Comparison of ENCODE assay signal across 11 cellular contexts in the genomic region with DNA sequence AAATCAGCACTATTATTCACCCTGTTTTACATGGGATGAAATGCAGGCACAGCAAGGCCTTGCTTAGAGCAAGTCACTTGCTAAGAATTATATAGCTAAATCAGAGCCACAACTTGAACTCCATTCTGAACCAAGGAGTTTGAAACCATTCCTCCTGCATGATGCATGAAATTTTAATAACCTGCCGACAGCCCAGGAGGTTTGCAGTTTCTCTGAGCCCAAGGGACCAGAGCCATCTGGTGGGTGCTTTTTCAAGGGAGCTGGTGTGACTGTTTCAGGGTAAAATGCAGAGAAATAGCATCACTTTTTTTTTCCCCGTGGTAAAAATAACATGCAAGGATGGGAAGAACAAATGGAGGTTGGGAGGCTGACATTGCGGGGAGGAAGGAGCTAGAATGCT. TPM values are rescaled to one million over a fixed set of nuclear protein-coding genes. Genes with fewer than 3 reads are reported as not detected.
DNase-seq lines count a peak whose midpoint lies in the region; ATAC-seq and TF ChIP-seq lines count a peak whose summit lies in the region.
"Had no signal": no experiment of that assay in that cellular context is flagged by ENCODE, and none has a peak within 500 bp of the region (broad histone marks: within the 10 kb centered on the region; RNA-seq: fewer than 3 reads in every experiment).

No MANE protein-coding gene starts in this region.

- no peaks in the 10 kb centered on the region for H3F3A ChIP-seq in MM.1S (ENCODE audit: insufficient read depth, low read length)

- H3K27ac ChIP-seq in HCT116 (ENCODE audit: low read depth, low read length): no peak overlapping the region
- peak overlapping the region in 4 of 5 donors; percentile 33 to 79 (median 54) for H3K27ac ChIP-seq in stomach
- no peak overlapping the region for H3K27ac ChIP-seq in MM.1S (ENCODE audit: low read length)

- H3K27me3 Mint-ChIP-seq in activated T-cell treated with anti-CD3 and anti-CD28 coated beads, Interleukin-2, amount 50 U/mL, for 24 hours: no peaks in the 10 kb centered on the region
- H3K27me3 Mint-ChIP-seq: stimulated activated memory B cell treated with anti-CD40 and anti-IgM and Interleukin-4, amounts not matched to agents 10 μg/mL and 1 μg/mL and 100 μg/mL, for 72 hours had no signal

- in situ Hi-C loops in astrocyte of the cerebellum (cut with HindIII; ENCODE audit: low sequenced_read_pairs): no loop called here

- H3K4me1 Mint-ChIP-seq in activated T-cell treated with anti-CD3 and anti-CD28 coated beads, Interleukin-2, amount 50 U/mL, for 24 hours (ENCODE audit: low read depth): no peaks in the 10 kb centered on the region
- H3K4me1 Mint-ChIP-seq: stimulated activated memory B cell treated with anti-CD40 and anti-IgM and Interleukin-4, amounts not matched to agents 10 μg/mL and 1 μg/mL and 100 μg/mL, for 72 hours had no signal

- no peaks in the 10 kb centered on the region for H3K79me2 ChIP-seq in HCT116 (ENCODE audit: insufficient read depth, low read length)
- H3K79me2 ChIP-seq in MM.1S (ENCODE audit: low read length): no peaks in the 10 kb centered on the region

- ATAC-seq in HCT116: no peak
- peak; percentile 26 to 43 for ATAC-seq in left cardiac atrium
- no peak for ATAC-seq in GM21825 (IDR thresholded peaks at IDR 0.05; ENCODE audit: unreplicated experiment)
- ATAC-seq: stimulated activated memory B cell treated with anti-CD40 and anti-IgM and Interleukin-4, amounts not matched to agents 10 μg/mL and 1 μg/mL and 100 μg/mL, for 72 hours had no signal

- H3K4me2 ChIP-seq in HCT116 (ENCODE audit: low read length) (no peak overlapping the region), MM.1S (ENCODE audit: low read depth, low read length) (no peak overlapping the region)

- CTCF ChIA-PET in HCT116 (lab: Charles Lee): interaction anchor here (2.0 kb wide), 1 partner anchor 172 kb away, joined by 10 read pairs; no protein-coding TSS in a partner anchor

- POLR2A ChIA-PET in HCT116 (lab: Charles Lee): no interaction called here

- intact Hi-C loops in HCT116 (cut with micrococcal nuclease): no loop called here
- intact Hi-C loops in left cardiac atrium (cut with DNase I): no loop called here
- intact Hi-C loops in stomach (cut with DNase I; ENCODE audit: low total_unique reads): no loop called here

- H3K4me3 Mint-ChIP-seq in activated T-cell treated with anti-CD3 and anti-CD28 coated beads, Interleukin-2, amount 50 U/mL, for 24 hours: no peak overlapping the region
- H3K4me3 Mint-ChIP-seq: stimulated activated memory B cell treated with anti-CD40 and anti-IgM and Interleukin-4, amounts not matched to agents 10 μg/mL and 1 μg/mL and 100 μg/mL, for 72 hours had no signal

- H3K9me2 ChIP-seq in HCT116 (ENCODE audit: insufficient read depth) (no peaks in the 10 kb centered on the region), MM.1S (replicated peaks; ENCODE audit: insufficient read depth, low read length) (no peaks in the 10 kb centered on the region)

- RAD21 ChIA-PET in HCT116 (lab: Charles Lee; ENCODE audit: low non-redundant PET in 1 of 2, low total read pairs in 2 of 2, uncharacterized antibody in 2 of 2, unreplicated experiment in 2 of 2): no interaction called here

- H3K36me3 Mint-ChIP-seq in activated T-cell treated with anti-CD3 and anti-CD28 coated beads, Interleukin-2, amount 50 U/mL, for 24 hours (ENCODE audit: low read depth): no peaks in the 10 kb centered on the region
- H3K36me3 Mint-ChIP-seq: stimulated activated memory B cell treated with anti-CD40 and anti-IgM and Interleukin-4, amounts not matched to agents 10 μg/mL and 1 μg/mL and 100 μg/mL, for 72 hours had no signal

- BruUV-seq in HCT116 (replicated peaks; lab: Mats Ljungman, UMichigan): no TSS peak

- TF ChIP-seq CTCF in HCT116 (IDR thresholded peaks at IDR 0.05 in 2 of 3, conservative IDR thresholded peaks at IDR 0.05 in 1 of 3; ENCODE audit: borderline replicate concordance in 1 of 3, insufficient read depth in 1 of 3, low read depth in 2 of 3, low read length in 2 of 3) (no peak), astrocyte of the cerebellum (IDR thresholded peaks at IDR 0.05; ENCODE audit: low read depth, low read length, missing control alignments) (peak; percentile 33), stomach (IDR thresholded peaks at IDR 0.05) (no peak), MM.1S (IDR thresholded peaks at IDR 0.05; ENCODE audit: low read length) (no peak)

- H3K36me3 ChIP-seq in HCT116 (ENCODE audit: control insufficient read depth in 1 of 2, insufficient read depth in 2 of 2, low read length in 2 of 2): no peaks in the 10 kb centered on the region
- no peaks in the 10 kb centered on the region for H3K36me3 ChIP-seq in stomach
- H3K36me3 ChIP-seq in MM.1S (replicated peaks; ENCODE audit: insufficient read depth, low read length): no peaks in the 10 kb centered on the region

- H3K4me3 ChIP-seq in HCT116 (replicated peaks in 1 of 2; ENCODE audit: low read depth in 1 of 2, low read length in 2 of 2) (no peak overlapping the region), astrocyte of the cerebellum (ENCODE audit: low read depth, low read length) (no peak overlapping the region), stomach (no peak overlapping the region), MM.1S (ENCODE audit: low read length) (no peak overlapping the region)

- H3K27me3 ChIP-seq in HCT116 (ENCODE audit: insufficient read depth, low read length): no peaks in the 10 kb centered on the region
- no peaks in the 10 kb centered on the region for H3K27me3 ChIP-seq in stomach
- no peaks in the 10 kb centered on the region for H3K27me3 ChIP-seq in MM.1S (replicated peaks; ENCODE audit: insufficient read depth, low read length)

- peak; percentile 32; the same call in 1 of the 2 replicates for TF ChIP-seq RAD21 in HCT116 (IDR thresholded peaks at IDR 0.05; ENCODE audit: low read depth)

- TF ChIP-seq POLR2A in HCT116 (IDR thresholded peaks at IDR 0.05; ENCODE audit: borderline replicate concordance, extremely low read depth, insufficient read depth, insufficient read length) (no peak), stomach (IDR thresholded peaks at IDR 0.05) (no peak)

- H3K9ac ChIP-seq in HCT116 (ENCODE audit: low read length): no peak overlapping the region
- H3K9ac ChIP-seq in MM.1S (ENCODE audit: low read length): no peak overlapping the region

- no peaks in the 10 kb centered on the region for H3K9me3 Mint-ChIP-seq in activated T-cell treated with anti-CD3 and anti-CD28 coated beads, Interleukin-2, amount 50 U/mL, for 24 hours
- H3K9me3 Mint-ChIP-seq: stimulated activated memory B cell treated with anti-CD40 and anti-IgM and Interleukin-4, amounts not matched to agents 10 μg/mL and 1 μg/mL and 100 μg/mL, for 72 hours had no signal

- no peak for DNase-seq in HCT116 (ENCODE audit: low read depth, low spot score)
- DNase-seq in astrocyte of the cerebellum (ENCODE audit: low read depth): no peak
- no peak for DNase-seq in left cardiac atrium
- DNase-seq in stomach: no peak
- no peak for DNase-seq in activated CD4-positive, alpha-beta T cell treated with anti-CD3 and anti-CD28 coated beads for 1 hour
- no peak for DNase-seq in MM.1S
- DNase-seq in activated T-cell treated with anti-CD3 and anti-CD28 coated beads, Interleukin-2, amount 50 U/mL, for 24 hours: no peak
- DNase-seq: Calu3, kidney had no signal

- H4K20me1 ChIP-seq in HCT116 (ENCODE audit: insufficient read depth) (no peaks in the 10 kb centered on the region), MM.1S (ENCODE audit: insufficient read depth, low read length) (no peaks in the 10 kb centered on the region)

- 70 to 87% (median 83%) methylated on average over 3 of the region's 3 CpGs for WGBS in stomach, 5 donors

- H3K9me3 ChIP-seq in HCT116 (ENCODE audit: control insufficient read depth in 1 of 2, insufficient read depth in 1 of 2, low read depth in 1 of 2, low read length in 2 of 2) (no peaks in the 10 kb centered on the region), stomach (no peaks in the 10 kb centered on the region), MM.1S (replicated peaks; ENCODE audit: insufficient read depth, low read length) (no peaks in the 10 kb centered on the region)

- H3K27ac Mint-ChIP-seq in activated T-cell treated with anti-CD3 and anti-CD28 coated beads, Interleukin-2, amount 50 U/mL, for 24 hours: no peak overlapping the region
- H3K27ac Mint-ChIP-seq: stimulated activated memory B cell treated with anti-CD40 and anti-IgM and Interleukin-4, amounts not matched to agents 10 μg/mL and 1 μg/mL and 100 μg/mL, for 72 hours had no signal

- no peak for TF ChIP-seq EP300 in stomach (IDR thresholded peaks at IDR 0.05)

- H2AFZ ChIP-seq in HCT116 (ENCODE audit: low read depth, low read length, poor library complexity, severe bottlenecking): no peak overlapping the region
- no peak overlapping the region for H2AFZ ChIP-seq in MM.1S (ENCODE audit: low read length)

- no peaks in the 10 kb centered on the region for H3K4me1 ChIP-seq in HCT116 (ENCODE audit: control insufficient read depth in 1 of 2, insufficient read depth in 2 of 2, low read length in 2 of 2)
- H3K4me1 ChIP-seq in stomach: peaks cover 0 to 40% (median 9%) of the 10 kb centered on the region in 4 donors
- no peaks in the 10 kb centered on the region for H3K4me1 ChIP-seq in MM.1S (ENCODE audit: low read length)

TF ChIP-seq in HCT116, 20 proteins besides CTCF, POLR2A, EP300 and RAD21 (continues in another document):
- TF ChIP-seq ZFX (IDR thresholded peaks at IDR 0.05) (no peak), SRF (IDR thresholded peaks at IDR 0.05; ENCODE audit: low read depth) (no peak)
- TF ChIP-seq, protein P1, sequence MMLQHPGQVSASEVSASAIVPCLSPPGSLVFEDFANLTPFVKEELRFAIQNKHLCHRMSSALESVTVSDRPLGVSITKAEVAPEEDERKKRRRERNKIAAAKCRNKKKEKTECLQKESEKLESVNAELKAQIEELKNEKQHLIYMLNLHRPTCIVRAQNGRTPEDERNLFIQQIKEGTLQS (IDR thresholded peaks at IDR 0.05): no peak
- TF ChIP-seq, protein P2, sequence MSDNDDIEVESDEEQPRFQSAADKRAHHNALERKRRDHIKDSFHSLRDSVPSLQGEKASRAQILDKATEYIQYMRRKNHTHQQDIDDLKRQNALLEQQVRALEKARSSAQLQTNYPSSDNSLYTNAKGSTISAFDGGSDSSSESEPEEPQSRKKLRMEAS (IDR thresholded peaks at IDR 0.05): no peak

RNA-seq across cellular contexts. Expression of gene NAV2, which starts 22.9 kb away (rescaled TPM):
- total RNA-seq in HCT116 (2021; ENCODE audit: unreplicated experiment) (2.1 TPM), left cardiac atrium (10 to 100 TPM; 12.3 to 15.3 TPM), stomach (10 to 100 TPM in 4 of 5 donors, 1 to 10 TPM in 1; 4.9 to 92.4 (median 19.3) TPM)
- 1.2 and 1.3 TPM in 2 replicates for polyA plus RNA-seq in HCT116 (2012)
- 1 to 10 TPM; 1.8 to 3.4 (median 3.1) TPM for polyA plus RNA-seq in stomach

Comparison
In these comparisons a context has a peak if more than half of its experiments do, and no peak if none do; other contexts are left out.
1. ATAC-seq: peak in left cardiac atrium (2 of 2); none in HCT116 (single experiment) and GM21825 (single experiment).
2. H3K27ac ChIP-seq: peak in stomach (4 of 5); none in HCT116 (single experiment) and MM.1S (single experiment).